8 cellular contexts compared by ENCODE assay signal in the genomic region with DNA sequence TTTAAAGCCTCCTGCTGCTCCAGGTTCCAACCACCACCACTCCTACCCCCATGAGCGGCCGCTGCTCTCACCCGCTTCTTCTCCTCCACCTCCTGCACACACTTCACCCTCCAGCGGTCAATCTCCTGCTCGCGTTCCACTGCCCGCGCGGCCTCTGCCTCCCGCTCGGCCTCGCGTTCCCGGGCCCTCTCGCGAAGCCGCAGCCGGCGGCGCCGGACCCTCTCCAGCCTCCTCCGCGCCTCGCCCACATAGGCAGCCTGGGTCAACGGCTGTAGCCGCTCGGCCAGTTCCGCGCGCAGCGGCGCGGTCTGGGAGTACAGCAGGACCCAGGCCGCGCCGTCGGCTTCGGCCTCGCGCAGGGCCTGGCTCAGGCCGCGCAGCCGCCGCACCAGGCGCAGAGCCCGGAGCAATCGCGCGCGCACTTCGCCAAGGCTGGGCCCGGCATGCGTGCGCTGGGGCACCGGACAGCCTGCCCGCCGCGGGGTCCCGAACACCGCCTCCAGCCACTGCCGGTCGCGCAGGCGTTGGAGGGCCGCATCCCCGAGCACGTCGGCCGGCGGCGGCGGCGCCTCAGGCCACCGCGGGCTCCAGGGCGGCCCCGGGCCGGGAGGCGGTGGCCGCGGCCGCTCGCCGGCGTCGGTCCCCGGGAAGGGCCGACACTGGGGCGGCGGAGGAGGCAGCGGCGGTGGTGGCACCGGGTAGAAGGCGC. TPM values are rescaled to one million over a fixed set of nuclear protein-coding genes. Genes with fewer than 3 reads are reported as not detected.
DNase-seq lines count a peak whose midpoint lies in the region; ATAC-seq and TF ChIP-seq lines count a peak whose summit lies in the region.

No MANE protein-coding gene starts in this region.

- H3K27me3 Mint-ChIP-seq in osteocyte (ENCODE audit: unreplicated experiment) = no peaks in the 10 kb centered on the region

- peaks cover 15% of the 10 kb centered on the region for H3K36me3 Mint-ChIP-seq in osteocyte (ENCODE audit: unreplicated experiment)

- H3K27ac Mint-ChIP-seq in osteocyte (ENCODE audit: unreplicated experiment) = peak overlapping the region; percentile 63

- ATAC-seq in HG02678 (IDR thresholded peaks at IDR 0.05; ENCODE audit: unreplicated experiment) = peak; percentile 44

- no peaks in the 10 kb centered on the region for H3K9me3 Mint-ChIP-seq in osteocyte (ENCODE audit: unreplicated experiment)

- H3K4me3 Mint-ChIP-seq in osteocyte (ENCODE audit: unreplicated experiment) = peak overlapping the region; percentile 84

- peaks cover 20% of the 10 kb centered on the region for H3K4me1 Mint-ChIP-seq in osteocyte (ENCODE audit: unreplicated experiment)

- no peak for TF ChIP-seq CTCF in osteocyte (IDR thresholded peaks at IDR 0.05)

- DNase-seq in SIG-M5 treated with dmso at 0.1 percent for 504 hours (lab: John Stamatoyannopoulos, UW; ENCODE audit: unreplicated experiment) (peak; percentile 32), SIG-M5 (lab: John Stamatoyannopoulos, UW) (no peak), NCI-H146 (lab: John Stamatoyannopoulos, UW) (peak; percentile 43), foreskin melanocyte (peak; percentile 38), osteocyte (ENCODE audit: extremely low spot score, unreplicated experiment) (peak; percentile 86), NCI-H524 treated with DMSO at 0.1 percent for 48 hours (lab: John Stamatoyannopoulos, UW) (no peak)
- DNase-seq in activated effector memory CD4-positive, alpha-beta T cell treated with Interleukin-2 at 50 U/mL for 16 hours = peak; percentile 3

RNA-seq across cellular contexts. Expression of gene PDCD7, which starts 0.6 kb away (rescaled TPM):
- 22.3 and 27.1 TPM in 2 replicates for total RNA-seq in osteocyte

RNA-seq across cellular contexts. Expression of gene UBAP1L, which starts 18.0 kb away (rescaled TPM):
- 5.1 and 5.4 TPM in 2 replicates for total RNA-seq in osteocyte

RNA-seq across cellular contexts. Expression of gene CLPX, which starts 52.1 kb away (rescaled TPM):
- total RNA-seq in osteocyte = 62.8 and 64.0 TPM in 2 replicates

RNA-seq across cellular contexts. Expression of gene KBTBD13, which starts 56.4 kb away (rescaled TPM):
- total RNA-seq in osteocyte = not detected in 2 replicates

Comparison
In these comparisons a context has a peak if more than half of its experiments do, and no peak if none do; other contexts are left out.
1. DNase-seq: peak in SIG-M5 treated with dmso at 0.1 percent for 504 hours (single experiment), NCI-H146 (single experiment), activated effector memory CD4-positive, alpha-beta T cell treated with Interleukin-2 at 50 U/mL for 16 hours (single experiment), foreskin melanocyte (single experiment) and osteocyte (single experiment); none in SIG-M5 (single experiment) and NCI-H524 treated with DMSO at 0.1 percent for 48 hours (single experiment).